Comparison of ENCODE assay signal across 18 cellular contexts in the genomic region with DNA sequence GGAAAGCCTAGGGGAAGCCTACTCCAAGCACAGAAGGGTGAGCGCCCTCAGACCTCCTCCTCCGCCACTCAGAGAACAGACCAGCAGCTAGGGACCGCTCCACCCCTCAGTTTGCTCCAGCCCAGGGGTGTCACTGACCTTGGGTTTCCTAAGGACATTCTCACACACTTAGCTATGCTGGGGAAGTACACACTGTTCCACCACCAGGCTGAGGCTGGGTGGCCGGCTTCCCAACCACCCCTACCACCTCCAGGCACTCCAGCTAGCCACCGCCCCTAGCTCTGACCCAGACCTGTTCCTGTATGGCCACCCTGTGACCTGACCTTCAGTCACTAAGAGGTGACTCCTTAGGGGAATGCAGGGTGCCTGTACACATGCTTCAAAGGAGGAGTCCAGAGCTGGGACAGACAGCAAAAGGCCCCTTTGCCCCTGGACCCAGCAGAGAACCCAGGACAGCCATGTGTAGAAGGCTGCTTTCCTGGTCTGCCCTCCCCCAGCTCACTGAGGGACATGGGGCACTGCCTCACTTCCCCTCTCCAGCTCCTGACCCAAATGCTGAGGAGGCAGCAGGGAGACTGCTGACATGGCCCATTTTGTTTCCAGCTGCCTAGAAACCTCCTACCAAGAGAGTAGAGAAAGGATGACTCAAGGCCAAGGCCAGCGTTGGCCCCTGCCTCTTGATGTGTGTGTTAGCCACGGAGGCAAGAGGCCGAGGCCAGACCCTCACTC. TPM values are rescaled to one million over a fixed set of nuclear protein-coding genes. Genes with fewer than 3 reads are reported as not detected.
A peak's percentile ranks its signal among the peaks of the same experiment; 100 is the strongest.
DNase-seq lines count a peak whose midpoint lies in the region; ATAC-seq, FAIRE-seq and TF ChIP-seq lines count a peak whose summit lies in the region.
"Had no signal": no experiment of that assay in that cellular context is flagged by ENCODE, and none has a peak within 500 bp of the region (broad histone marks: within the 10 kb centered on the region; RNA-seq: fewer than 3 reads in every experiment).

No MANE protein-coding gene starts in this region.

- no peak for TF ChIP-seq RAD21 in A549 (conservative IDR thresholded peaks at IDR 0.05 in 1 of 2, IDR thresholded peaks at IDR 0.05 in 1 of 2)

- CTCF ChIA-PET in A549 (lab: Yijun Ruan, JAX) = interaction anchor here (0.6 to 8.1 kb wide), 16 partner anchors 10 to 169 kb away, joined by 3 to 84 read pairs (median 3); a partner anchor contains a TSS

- peaks cover 39% of the 10 kb centered on the region for H3K36me3 Mint-ChIP-seq in nephron progenitor cell (ENCODE audit: low read depth)

- H3K9me3 ChIP-seq in A549 (no peaks in the 10 kb centered on the region), adrenal gland (replicated peaks in 1 of 3) (no peaks in the 10 kb centered on the region), kidney (ENCODE audit: control insufficient read depth in 1 of 2, low read length in 2 of 2) (no peaks in the 10 kb centered on the region)

- H3K4me1 ChIP-seq in A549 (peaks cover 11% of the 10 kb centered on the region), adrenal gland (replicated peaks in 1 of 2) (peaks cover 43 to 55% of the 10 kb centered on the region in 2 donors), kidney (ENCODE audit: control insufficient read depth in 1 of 2, insufficient read depth in 1 of 2, low read depth in 1 of 2, low read length in 2 of 2) (peaks cover 52 to 55% of the 10 kb centered on the region in 2 donors)

- POLR2A ChIA-PET in A549 (lab: Yijun Ruan, JAX) = interaction anchor here (0.8 kb wide), 1 partner anchor 25 kb away, joined by 3 read pairs; no protein-coding TSS in a partner anchor

- TF ChIP-seq EP300 in A549 (IDR thresholded peaks at IDR 0.05) = no peak

- no peaks in the 10 kb centered on the region for H3K27me3 ChIP-seq in adrenal gland

- no peak overlapping the region for H3K27ac Mint-ChIP-seq in nephron progenitor cell
- H3K27ac Mint-ChIP-seq: activated CD4-positive, alpha-beta T cell treated with anti-CD3 and anti-CD28 coated beads, Interleukin-2, amount 10 ng/mL, durations not matched to agents 7 days and 5 days; progenitor cell of endocrine pancreas had no signal

- no peak overlapping the region for H3K4me2 ChIP-seq in A549

- DNase-seq in A549 (ENCODE audit: low read depth in 1 of 2, low spot score in 1 of 2) (no peak), adrenal gland (peak in 6 of 7 donors; percentile 60 to 82 (median 71)), kidney (peak; percentile 86), pons (ENCODE audit: low spot score) (no peak), NOMO-1 (lab: John Stamatoyannopoulos, UW; ENCODE audit: unreplicated experiment in 2 of 2) (no peak), SKM-1 treated with dmso at 0.1 percent for 144 hours (lab: John Stamatoyannopoulos, UW; ENCODE audit: unreplicated experiment) (no peak), nephron progenitor cell (no peak)
- DNase-seq: activated CD4-positive, alpha-beta T cell treated with anti-CD3 and anti-CD28 coated beads, Interleukin-2, amount 10 ng/mL, durations not matched to agents 7 days and 5 days; activated effector memory CD4-positive, alpha-beta T cell treated with Interleukin-2 at 50 U/mL for 16 hours; mesendoderm; NCI-H1105 treated with DMSO at 0.1 percent for 48 hours; PC-3; stimulated activated CD4-positive, alpha-beta T cell treated with anti-CD3 and anti-CD28 coated beads, Interleukin-4, amount 100 ng/mL, for 4 hours; T-helper 2 cell had no signal

- intact Hi-C loops in adrenal gland (cut with DNase I) = loop anchor here in 1 of 2 donors (5.0 kb wide), 1 partner anchor 53 kb away; a partner anchor contains a TSS
- intact Hi-C loops in kidney (cut with DNase I) = no loop called here

- TF ChIP-seq POLR2A in A549 (IDR thresholded peaks at IDR 0.05; ENCODE audit: low read length) (no peak), adrenal gland (IDR thresholded peaks at IDR 0.05) (no peak)

- peaks cover 3% of the 10 kb centered on the region for H3K27me3 Mint-ChIP-seq in nephron progenitor cell (ENCODE audit: low read depth, poor library complexity)
- H3K27me3 Mint-ChIP-seq: activated CD4-positive, alpha-beta T cell treated with anti-CD3 and anti-CD28 coated beads, Interleukin-2, amount 10 ng/mL, durations not matched to agents 7 days and 5 days; progenitor cell of endocrine pancreas had no signal

- TF ChIP-seq CTCF in A549 (IDR thresholded peaks at IDR 0.05) (no peak), adrenal gland (IDR thresholded peaks at IDR 0.05) (peak in 2 of 6 experiments; percentile 6 to 26), kidney (IDR thresholded peaks at IDR 0.05; ENCODE audit: borderline replicate concordance, extremely low read depth, insufficient read depth) (no peak), nephron progenitor cell (IDR thresholded peaks at IDR 0.05) (no peak)

- H3K9me3 Mint-ChIP-seq in nephron progenitor cell = no peaks in the 10 kb centered on the region
- H3K9me3 Mint-ChIP-seq: activated CD4-positive, alpha-beta T cell treated with anti-CD3 and anti-CD28 coated beads, Interleukin-2, amount 10 ng/mL, durations not matched to agents 7 days and 5 days had no signal

- ATAC-seq in A549 = no peak
- ATAC-seq: PC-3 had no signal

- H3K36me3 ChIP-seq in adrenal gland (replicated peaks in 1 of 2) (peaks cover 0 to 53% of the 10 kb centered on the region in 2 donors), kidney (ENCODE audit: control insufficient read depth in 1 of 2, insufficient read depth in 2 of 2, low read length in 2 of 2) (peaks cover 30 to 54% of the 10 kb centered on the region in 2 donors)

- H3K4me3 ChIP-seq in A549 (no peak overlapping the region), adrenal gland (no peak overlapping the region), kidney (ENCODE audit: low read length in 2 of 2) (no peak overlapping the region), skin epidermis (no peak overlapping the region)

- peak overlapping the region in 1 of 2 donors; percentile 29 for H3K9ac ChIP-seq in kidney (ENCODE audit: low read length in 2 of 2)

- H3K27ac ChIP-seq in A549 (no peak overlapping the region), adrenal gland (peak overlapping the region; percentile 63 to 93 (median 68)), kidney (ENCODE audit: low read depth in 2 of 2, low read length in 2 of 2) (peak overlapping the region; percentile 86 to 91), skin epidermis (peak overlapping the region in 15 of 21 experiments; percentile 4 to 76 (median 47))

- WGBS in A549 (ENCODE audit: missing lambda C conversion rate) = 89% methylated on average over 8 of the region's 8 CpGs
- 46 to 51% (median 50%) methylated on average over 5 to 8 of the region's 8 CpGs for WGBS in adrenal gland, 4 donors

- FAIRE-seq in A549 (lab: Jason Lieb, UNC) (no peak), kidney (lab: Jason Lieb, UNC) (no peak)
- FAIRE-seq: bronchial epithelial cell, endothelial cell of umbilical vein had no signal

- no peak overlapping the region for H3K4me3 Mint-ChIP-seq in nephron progenitor cell
- H3K4me3 Mint-ChIP-seq: activated CD4-positive, alpha-beta T cell treated with anti-CD3 and anti-CD28 coated beads, Interleukin-2, amount 10 ng/mL, durations not matched to agents 7 days and 5 days had no signal

- H3K4me1 Mint-ChIP-seq in nephron progenitor cell = peaks cover 32% of the 10 kb centered on the region

RNA-seq across cellular contexts. Expression of a gene that starts 6.7 kb away (rescaled TPM):
- polyA plus RNA-seq in A549 (2011; rRNA removed) = 0.04 TPM in 1 of 2 replicates, not detected in the other
- 0.06 and 0.07 TPM in 2 replicates for polyA plus RNA-seq in A549 (2012; cell fraction: cytosol; rRNA removed)
- polyA plus RNA-seq in A549 (2012; cell fraction: nucleus; rRNA removed) = 0.11 and 0.18 TPM in 2 replicates
- not detected in 3 replicates for polyA plus RNA-seq in A549 (2017; fragmentation: RNase III; extraction: RNeasy Plus Mini Kit Qiagen cat#74134 plus additional on column Dnase treatment)
- polyA minus RNA-seq in A549 (2011; rRNA and poly(A)+ RNA removed) = not detected in 2 replicates
- total RNA-seq in adrenal gland = under 1 TPM in 4 of 8 donors, not detected in 4; 0.14 to 0.27 (median 0.17) TPM
- under 1 TPM in 2 of 3 donors, not detected in 1; 0.20 to 0.72 TPM for polyA plus RNA-seq in adrenal gland
- total RNA-seq in kidney = not detected
- polyA plus RNA-seq in kidney (ENCODE audit: insufficient read depth, low read depth, low replicate concordance) = 0.99 TPM
- total RNA-seq: activated CD4-positive, alpha-beta T cell treated with anti-CD3 and anti-CD28 coated beads, Interleukin-2, amount 10 ng/mL, durations not matched to agents 7 days and 5 days; bronchial epithelial cell; endothelial cell of umbilical vein; PC-3; progenitor cell of endocrine pancreas had no signal
- polyA plus RNA-seq: endothelial cell of umbilical vein had no signal

RNA-seq across cellular contexts. Expression of a gene that starts 8.1 kb away (rescaled TPM):
- polyA plus RNA-seq in A549 (2011; rRNA removed) (42.2 and 57.4 TPM in 2 replicates), A549 (2017; fragmentation: RNase III; extraction: RNeasy Plus Mini Kit Qiagen cat#74134 plus additional on column Dnase treatment) (64.0 to 74.6 TPM (median 68.1 TPM) in 3 replicates), adrenal gland (100 to 1,000 TPM in 2 of 3 donors, 10 to 100 TPM in 1; 23.7 to 671 (median 386) TPM), kidney (ENCODE audit: insufficient read depth, low read depth, low replicate concordance) (38.6 TPM)
- polyA plus RNA-seq in A549 (2012; cell fraction: cytosol; rRNA removed) = 59.4 and 65.0 TPM in 2 replicates
- polyA plus RNA-seq in A549 (2012; cell fraction: nucleus; rRNA removed) = 460 and 477 TPM in 2 replicates
- polyA minus RNA-seq in A549 (2011; rRNA and poly(A)+ RNA removed) = 35.0 and 36.6 TPM in 2 replicates
- total RNA-seq in adrenal gland (100 to 1,000 TPM in 1 of 8 donors, 10 to 100 TPM in 7; 16.0 to 136 (median 57.3) TPM), kidney (38.6 TPM)
- total RNA-seq: PC-3 had no signal

RNA-seq across cellular contexts. Expression of a gene that starts 16.8 kb away (rescaled TPM):
- 0.59 and 0.70 TPM in 2 replicates for polyA plus RNA-seq in A549 (2011; rRNA removed)
- polyA plus RNA-seq in A549 (2012; cell fraction: cytosol; rRNA removed) = 0.36 and 0.43 TPM in 2 replicates
- polyA plus RNA-seq in A549 (2012; cell fraction: nucleus; rRNA removed) = 1.4 and 1.5 TPM in 2 replicates
- polyA plus RNA-seq in A549 (2017; fragmentation: RNase III; extraction: RNeasy Plus Mini Kit Qiagen cat#74134 plus additional on column Dnase treatment) = 0.26 to 0.37 TPM (median 0.37 TPM) in 3 replicates
- polyA minus RNA-seq in A549 (2011; rRNA and poly(A)+ RNA removed) = 1.0 and 1.5 TPM in 2 replicates
- 10 to 100 TPM; 17.9 to 40.8 (median 31.9) TPM for total RNA-seq in adrenal gland
- 100 to 1,000 TPM in 1 of 3 donors, 10 to 100 TPM in 2; 16.3 to 117 (median 88.0) TPM for polyA plus RNA-seq in adrenal gland
- 27.5 TPM for total RNA-seq in kidney
- polyA plus RNA-seq in kidney (ENCODE audit: insufficient read depth, low read depth, low replicate concordance) = 22.1 TPM
- total RNA-seq: PC-3 had no signal

RNA-seq across cellular contexts. Expression of a gene that starts 25.5 kb away (rescaled TPM):
- polyA plus RNA-seq in A549 (2011; rRNA removed) (171 and 179 TPM in 2 replicates), A549 (2017; fragmentation: RNase III; extraction: RNeasy Plus Mini Kit Qiagen cat#74134 plus additional on column Dnase treatment) (217 to 229 TPM (median 222 TPM) in 3 replicates), adrenal gland (100 to 1,000 TPM in 2 of 3 donors, 10 to 100 TPM in 1; 55.8 to 206 (median 115) TPM), kidney (ENCODE audit: insufficient read depth, low read depth, low replicate concordance) (286 TPM)
- 325 and 406 TPM in 2 replicates for polyA plus RNA-seq in A549 (2012; cell fraction: cytosol; rRNA removed)
- 250 and 251 TPM in 2 replicates for polyA plus RNA-seq in A549 (2012; cell fraction: nucleus; rRNA removed)
- polyA minus RNA-seq in A549 (2011; rRNA and poly(A)+ RNA removed) = 96.3 and 96.5 TPM in 2 replicates
- total RNA-seq in adrenal gland (100 to 1,000 TPM; 126 to 216 (median 163) TPM), kidney (159 TPM)
- total RNA-seq: PC-3 had no signal

RNA-seq across cellular contexts. Expression of a gene that starts 31.0 kb away (rescaled TPM):
- 0.61 and 0.86 TPM in 2 replicates for polyA plus RNA-seq in A549 (2011; rRNA removed)
- polyA plus RNA-seq in A549 (2012; cell fraction: cytosol; rRNA removed) = 0.17 and 0.31 TPM in 2 replicates
- polyA plus RNA-seq in A549 (2012; cell fraction: nucleus; rRNA removed) = 0.55 and 0.70 TPM in 2 replicates
- polyA plus RNA-seq in A549 (2017; fragmentation: RNase III; extraction: RNeasy Plus Mini Kit Qiagen cat#74134 plus additional on column Dnase treatment) = 0.12 to 0.16 TPM (median 0.13 TPM) in 3 replicates
- 0.08 and 0.34 TPM in 2 replicates for polyA minus RNA-seq in A549 (2011; rRNA and poly(A)+ RNA removed)
- under 1 TPM in 2 of 8 donors, not detected in 6; 0.07 to 0.11 TPM for total RNA-seq in adrenal gland
- polyA plus RNA-seq in adrenal gland = under 1 TPM; 0.11 to 0.16 (median 0.13) TPM
- 1.2 TPM for total RNA-seq in kidney
- polyA plus RNA-seq in kidney (ENCODE audit: insufficient read depth, low read depth, low replicate concordance) = 1.1 TPM
- total RNA-seq: activated CD4-positive, alpha-beta T cell treated with anti-CD3 and anti-CD28 coated beads, Interleukin-2, amount 10 ng/mL, durations not matched to agents 7 days and 5 days; endothelial cell of umbilical vein had no signal

Comparison
In these comparisons a context has a peak if more than half of its experiments do, and no peak if none do; other contexts are left out.
1. DNase-seq: peak in adrenal gland (6 of 7) and kidney (single experiment); none in A549 (0 of 2), pons (single experiment), NOMO-1 (0 of 2), SKM-1 treated with dmso at 0.1 percent for 144 hours (single experiment) and nephron progenitor cell (single experiment).
2. H3K27ac ChIP-seq: peak in adrenal gland (5 of 5), kidney (2 of 2) and skin epidermis (15 of 21); none in A549 (0 of 2).